ENCODE assay signal across 18 cellular contexts in the genomic region with DNA sequence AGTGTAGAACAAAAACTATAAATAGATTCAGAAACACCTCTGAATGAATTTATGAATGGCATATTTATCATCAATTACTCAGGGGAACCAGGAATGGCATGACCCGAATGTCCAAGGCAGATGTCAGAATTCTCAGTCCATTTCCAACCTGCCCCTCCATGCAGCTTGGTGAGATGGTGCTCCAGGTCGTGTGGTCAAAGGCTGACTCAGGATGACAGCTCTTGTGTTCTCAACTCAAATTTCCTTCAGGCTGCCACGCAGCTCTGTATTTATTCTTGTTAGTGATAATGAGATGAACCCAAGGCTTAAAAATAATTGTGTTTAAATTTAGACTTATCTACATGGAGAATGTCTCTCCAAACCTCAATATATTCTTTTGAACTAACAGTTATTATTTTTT.
"Had no signal": no experiment of that assay in that cellular context is flagged by ENCODE, and none has a peak within 500 bp of the region (broad histone marks: within the 10 kb centered on the region; RNA-seq: fewer than 3 reads in every experiment).

No MANE protein-coding gene starts in this region.

- H3K4me3 Mint-ChIP-seq: natural killer cell, neural crest cell, type B pancreatic cell had no signal

- DNase-seq: colonic mucosa; dermis blood vessel endothelial cell; erythroblast; foreskin melanocyte; head of caudate nucleus; kidney glomerular epithelial cell; mucosa of descending colon; natural killer cell; posterior cingulate gyrus; sigmoid colon; stimulated activated CD4-positive, alpha-beta T cell treated with anti-CD3 and anti-CD28 coated beads, Interleukin-2, amount 100 ng/mL, for 48 hours; stimulated activated naive CD4-positive, alpha-beta T cell treated with Interleukin-2 at 50 U/mL for 16 hours had no signal

- H3K9me3 Mint-ChIP-seq: neural crest cell, type B pancreatic cell had no signal

- H3K4me1 ChIP-seq: colonic mucosa, right atrium auricular region, sigmoid colon had no signal

- H3K27ac ChIP-seq: colonic mucosa, hepatocyte, right atrium auricular region, sigmoid colon had no signal

- H3K79me2 ChIP-seq: hepatocyte had no signal

- H3K4me3 ChIP-seq: colonic mucosa, hepatocyte, mucosa of descending colon, right atrium auricular region, sigmoid colon, smooth muscle cell had no signal

- H3K36me3 ChIP-seq: colonic mucosa, right atrium auricular region, sigmoid colon had no signal

- H3K4me1 Mint-ChIP-seq: natural killer cell, neural crest cell had no signal

- H2AFZ ChIP-seq: hepatocyte had no signal

- H3K4me2 ChIP-seq: hepatocyte, smooth muscle cell had no signal

- H3K27me3 ChIP-seq: colonic mucosa, hepatocyte, right atrium auricular region, sigmoid colon had no signal

- H3K27ac Mint-ChIP-seq: natural killer cell, type B pancreatic cell had no signal

- ATAC-seq: left lobe of liver, mucosa of descending colon, natural killer cell had no signal

- H3K27me3 Mint-ChIP-seq: type B pancreatic cell had no signal

- H3K36me3 Mint-ChIP-seq: natural killer cell, type B pancreatic cell had no signal

- H3K9me3 ChIP-seq: colonic mucosa, mucosa of descending colon, right atrium auricular region had no signal
